Comparison of ENCODE assay signal across 32 cellular contexts in the genomic region with DNA sequence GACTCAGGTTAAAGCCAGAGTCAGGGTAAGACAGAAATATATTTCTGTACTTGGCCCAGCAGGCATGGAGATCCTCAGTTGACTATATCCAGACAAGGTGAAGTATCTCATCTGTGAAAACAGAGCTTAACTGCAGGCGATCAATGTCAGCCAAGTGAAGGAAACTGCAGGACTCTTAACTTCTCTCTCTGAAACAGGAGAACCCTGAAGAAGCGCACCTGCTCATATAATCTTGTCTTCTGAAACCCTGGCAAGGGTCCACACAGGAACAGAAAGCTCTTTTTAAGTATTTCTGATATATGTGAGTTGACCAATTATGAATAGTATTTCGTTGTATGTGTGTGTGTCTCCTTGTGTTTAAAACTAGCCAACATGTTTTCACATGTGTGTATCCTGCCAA.
"Had no signal": no experiment of that assay in that cellular context is flagged by ENCODE, and none has a peak within 500 bp of the region (broad histone marks: within the 10 kb centered on the region; RNA-seq: fewer than 3 reads in every experiment).

No MANE protein-coding gene starts in this region.

- DNase-seq: KG1, NCI-H1048, NCI-H1092 treated with DMSO at 0.1 percent for 48 hours, NCI-H1105 treated with DMSO at 0.1 percent for 48 hours, NCI-H1417, NCI-H1436, NCI-H146, NCI-H1694, NCI-H187, NCI-H1930, NCI-H2029 treated with DMSO at 0.1 percent for 48 hours, NCI-H2081 treated with DMSO at 0.1 percent for 48 hours, NCI-H2107, NCI-H2171, NCI-H226, NCI-H446 treated with DMSO at 0.1 percent for 48 hours, NCI-H510A, NCI-H524, NCI-H526, NCI-H69, NCI-H748 treated with DMSO at 0.1 percent for 48 hours, NCI-H82, OCI-M1, PC-3, Peyer's patch, Right ventricle myocardium superior, RPMI8226, SHP77 treated with DMSO at 0.1 percent for 48 hours, T-cell had no signal

- H3K4me3 ChIP-seq: Peyer's patch, SJSA1, SK-N-MC had no signal

- H3K4me1 ChIP-seq: Peyer's patch, SJSA1 had no signal

- H3K9me3 ChIP-seq: Peyer's patch, SJSA1 had no signal

- H3K36me3 ChIP-seq: Peyer's patch, SJSA1 had no signal

- H3K27me3 ChIP-seq: Peyer's patch, SJSA1 had no signal

- H3K27ac ChIP-seq: Peyer's patch, SJSA1, SK-N-MC had no signal

- ATAC-seq: PC-3, SK-N-SH treated with all-trans-retinoic acid at 6 μM for 48 hours, T-cell had no signal
